ENCODE assay signal across 28 cellular contexts in genomic region chr12:117293510-117293909, GRCh38.
"Had no signal": no experiment of that assay in that cellular context is flagged by ENCODE, and none has a peak within 500 bp of the region (broad histone marks: within the 10 kb centered on the region; RNA-seq: fewer than 3 reads in every experiment).

No MANE protein-coding gene starts in this region.

- DNase-seq: stimulated activated CD4-positive, alpha-beta T cell treated with anti-CD3 and anti-CD28 coated beads, Interleukin-2, amount 100 ng/mL, for 48 hours; stimulated activated CD4-positive, alpha-beta T cell treated with anti-CD3 and anti-CD28 coated beads, Interleukin-4, amount 100 ng/mL, for 1 hour; stimulated activated CD4-positive, alpha-beta T cell treated with anti-CD3 and anti-CD28 coated beads, Interleukin-4, amount 100 ng/mL, for 24 hours; stimulated activated CD4-positive, alpha-beta T cell treated with anti-CD3 and anti-CD28 coated beads, Interleukin-4, amount 100 ng/mL, for 4 hours; stimulated activated CD8-positive, alpha-beta memory T cell treated with anti-CD3 and anti-CD28 coated beads, Interleukin-4, amount 100 ng/mL, for 48 hours; stimulated activated naive B cell treated with anti-CD40 and anti-IgM and Interleukin-4, amounts not matched to agents 10 μg/mL and 1 μg/mL and 100 μg/mL, for 72 hours; stimulated activated naive CD4-positive, alpha-beta T cell; stimulated activated naive CD4-positive, alpha-beta T cell treated with Interleukin-2 at 50 U/mL for 16 hours; stimulated activated naive CD8-positive, alpha-beta T cell treated with anti-CD3 and anti-CD28 coated beads, Interleukin-15, amount 100 ng/mL, for 72 hours; stimulated activated naive CD8-positive, alpha-beta T cell treated with anti-CD3 and anti-CD28 coated beads, Interleukin-15, Interleukin-2, amounts not matched to agents 100 U/mL and 50 U/mL, for 24 hours; stomach; substantia nigra; testis; thyroid gland; tibial artery; transverse colon; trophoblast cell; upper lobe of right lung; uterus had no signal

- H3K36me3 ChIP-seq: stomach, suprapubic skin, thoracic aorta, thyroid gland, tibial artery, tibial nerve, transverse colon, upper lobe of left lung, upper lobe of right lung, uterus, vagina had no signal

- H3K27ac ChIP-seq: stomach, suprapubic skin, testis, thoracic aorta, thyroid gland, tibial artery, tibial nerve, transverse colon, upper lobe of left lung, upper lobe of right lung, uterus, vagina had no signal

- H3K4me1 ChIP-seq: stomach, testis, thyroid gland, tibial artery, tibial nerve, transverse colon, upper lobe of left lung, upper lobe of right lung, uterus had no signal

- H3K27ac Mint-ChIP-seq: stimulated activated effector memory CD8-positive, alpha-beta T cell treated with anti-CD3 and anti-CD28 coated beads, Interleukin-12 subunit alpha, Interleukin-12 subunit beta, amount 100 ng/mL, for 72 hours; stimulated activated memory B cell treated with anti-CD40 and anti-IgM and Interleukin-4, amounts not matched to agents 10 μg/mL and 1 μg/mL and 100 μg/mL, for 72 hours; stimulated activated naive B cell treated with anti-CD40 and anti-IgM and Interleukin-4, amounts not matched to agents 10 μg/mL and 1 μg/mL and 100 μg/mL, for 72 hours; stimulated activated naive CD8-positive, alpha-beta T cell treated with anti-CD3 and anti-CD28 coated beads, Interleukin-15, amount 100 ng/mL, for 72 hours; stimulated activated naive CD8-positive, alpha-beta T cell treated with anti-CD3 and anti-CD28 coated beads, Interleukin-15, Interleukin-2, amounts not matched to agents 100 ng/mL and 50 ng/mL, for 24 hours; type B pancreatic cell had no signal

- ATAC-seq: stimulated activated effector memory CD8-positive, alpha-beta T cell treated with anti-CD3 and anti-CD28 coated beads, Interleukin-12 subunit alpha, Interleukin-12 subunit beta, amount 100 ng/mL, for 72 hours; stimulated activated memory B cell treated with anti-CD40 and anti-IgM and Interleukin-4, amounts not matched to agents 10 μg/mL and 1 μg/mL and 100 μg/mL, for 72 hours; stimulated activated naive B cell treated with anti-CD40 and anti-IgM and Interleukin-4, amounts not matched to agents 10 μg/mL and 1 μg/mL and 100 μg/mL, for 72 hours; stimulated activated naive CD8-positive, alpha-beta T cell treated with anti-CD3 and anti-CD28 coated beads, Interleukin-15, amount 100 ng/mL, for 72 hours; stimulated activated naive CD8-positive, alpha-beta T cell treated with anti-CD3 and anti-CD28 coated beads, Interleukin-15, Interleukin-2, amounts not matched to agents 100 U/mL and 50 U/mL, for 24 hours; upper lobe of right lung had no signal

- H3K9me3 ChIP-seq: suprapubic skin, testis, thoracic aorta, thyroid gland, tibial artery, transverse colon, upper lobe of left lung, upper lobe of right lung, uterus, vagina had no signal

- H3K4me3 ChIP-seq: stomach, suprapubic skin, testis, thoracic aorta, thyroid gland, tibial artery, tibial nerve, transverse colon, upper lobe of left lung, upper lobe of right lung, uterus, vagina had no signal

- H3K4me1 Mint-ChIP-seq: stimulated activated effector memory CD8-positive, alpha-beta T cell treated with anti-CD3 and anti-CD28 coated beads, Interleukin-12 subunit alpha, Interleukin-12 subunit beta, amount 100 ng/mL, for 72 hours; stimulated activated memory B cell treated with anti-CD40 and anti-IgM and Interleukin-4, amounts not matched to agents 10 μg/mL and 1 μg/mL and 100 μg/mL, for 72 hours; stimulated activated naive B cell treated with anti-CD40 and anti-IgM and Interleukin-4, amounts not matched to agents 10 μg/mL and 1 μg/mL and 100 μg/mL, for 72 hours; stimulated activated naive CD8-positive, alpha-beta T cell treated with anti-CD3 and anti-CD28 coated beads, Interleukin-15, amount 100 ng/mL, for 72 hours had no signal

- H3K27me3 ChIP-seq: testis, thyroid gland, tibial nerve, upper lobe of left lung, uterus, vagina had no signal

- H3K36me3 Mint-ChIP-seq: stimulated activated effector memory CD8-positive, alpha-beta T cell treated with anti-CD3 and anti-CD28 coated beads, Interleukin-12 subunit alpha, Interleukin-12 subunit beta, amount 100 ng/mL, for 72 hours; stimulated activated memory B cell treated with anti-CD40 and anti-IgM and Interleukin-4, amounts not matched to agents 10 μg/mL and 1 μg/mL and 100 μg/mL, for 72 hours; stimulated activated naive B cell treated with anti-CD40 and anti-IgM and Interleukin-4, amounts not matched to agents 10 μg/mL and 1 μg/mL and 100 μg/mL, for 72 hours; type B pancreatic cell had no signal

- H3K4me3 Mint-ChIP-seq: stimulated activated effector memory CD8-positive, alpha-beta T cell treated with anti-CD3 and anti-CD28 coated beads, Interleukin-12 subunit alpha, Interleukin-12 subunit beta, amount 100 ng/mL, for 72 hours; stimulated activated memory B cell treated with anti-CD40 and anti-IgM and Interleukin-4, amounts not matched to agents 10 μg/mL and 1 μg/mL and 100 μg/mL, for 72 hours; stimulated activated naive B cell treated with anti-CD40 and anti-IgM and Interleukin-4, amounts not matched to agents 10 μg/mL and 1 μg/mL and 100 μg/mL, for 72 hours; stimulated activated naive CD8-positive, alpha-beta T cell treated with anti-CD3 and anti-CD28 coated beads, Interleukin-15, amount 100 ng/mL, for 72 hours; stimulated activated naive CD8-positive, alpha-beta T cell treated with anti-CD3 and anti-CD28 coated beads, Interleukin-15, Interleukin-2, amounts not matched to agents 100 ng/mL and 50 ng/mL, for 24 hours; type B pancreatic cell had no signal
